Comparison of ENCODE assay signal across 1 cellular context in the genomic region with DNA sequence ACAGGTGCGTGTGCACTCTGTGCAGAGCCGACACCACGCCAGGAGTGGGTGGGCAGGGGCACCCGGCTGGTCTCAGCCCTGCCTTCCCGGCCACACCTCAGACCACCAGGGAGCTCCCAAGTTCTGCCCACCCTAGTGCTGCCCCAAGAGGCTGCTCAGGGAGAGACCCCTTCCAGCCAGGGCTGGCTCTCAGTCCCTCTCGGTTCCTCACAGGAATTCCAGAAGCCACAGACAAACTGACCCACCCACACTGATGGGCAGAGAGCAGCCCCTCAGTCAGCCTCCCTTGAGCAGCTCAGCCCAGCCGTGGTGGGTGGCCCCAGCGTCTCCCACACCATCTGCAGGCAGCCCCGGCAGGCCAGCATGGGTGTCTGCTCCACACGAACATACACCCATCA.
TF ChIP-seq lines count a peak whose summit lies in the region.

No MANE protein-coding gene starts in this region.

TF ChIP-seq in GM23338, 12 proteins besides CTCF, POLR2A, EP300 and RAD21 (continued from another document):
- TF ChIP-seq REST (IDR thresholded peaks at IDR 0.05; ENCODE audit: unreplicated experiment) (no peak), ZNF331 (CRISPR knock-in tag; IDR thresholded peaks at IDR 0.05; ENCODE audit: low read depth) (no peak)
- TF ChIP-seq, protein P1, sequence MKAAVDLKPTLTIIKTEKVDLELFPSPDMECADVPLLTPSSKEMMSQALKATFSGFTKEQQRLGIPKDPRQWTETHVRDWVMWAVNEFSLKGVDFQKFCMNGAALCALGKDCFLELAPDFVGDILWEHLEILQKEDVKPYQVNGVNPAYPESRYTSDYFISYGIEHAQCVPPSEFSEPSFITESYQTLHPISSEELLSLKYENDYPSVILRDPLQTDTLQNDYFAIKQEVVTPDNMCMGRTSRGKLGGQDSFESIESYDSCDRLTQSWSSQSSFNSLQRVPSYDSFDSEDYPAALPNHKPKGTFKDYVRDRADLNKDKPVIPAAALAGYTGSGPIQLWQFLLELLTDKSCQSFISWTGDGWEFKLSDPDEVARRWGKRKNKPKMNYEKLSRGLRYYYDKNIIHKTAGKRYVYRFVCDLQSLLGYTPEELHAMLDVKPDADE (IDR thresholded peaks at IDR 0.05): no peak
- TF ChIP-seq, protein P2, sequence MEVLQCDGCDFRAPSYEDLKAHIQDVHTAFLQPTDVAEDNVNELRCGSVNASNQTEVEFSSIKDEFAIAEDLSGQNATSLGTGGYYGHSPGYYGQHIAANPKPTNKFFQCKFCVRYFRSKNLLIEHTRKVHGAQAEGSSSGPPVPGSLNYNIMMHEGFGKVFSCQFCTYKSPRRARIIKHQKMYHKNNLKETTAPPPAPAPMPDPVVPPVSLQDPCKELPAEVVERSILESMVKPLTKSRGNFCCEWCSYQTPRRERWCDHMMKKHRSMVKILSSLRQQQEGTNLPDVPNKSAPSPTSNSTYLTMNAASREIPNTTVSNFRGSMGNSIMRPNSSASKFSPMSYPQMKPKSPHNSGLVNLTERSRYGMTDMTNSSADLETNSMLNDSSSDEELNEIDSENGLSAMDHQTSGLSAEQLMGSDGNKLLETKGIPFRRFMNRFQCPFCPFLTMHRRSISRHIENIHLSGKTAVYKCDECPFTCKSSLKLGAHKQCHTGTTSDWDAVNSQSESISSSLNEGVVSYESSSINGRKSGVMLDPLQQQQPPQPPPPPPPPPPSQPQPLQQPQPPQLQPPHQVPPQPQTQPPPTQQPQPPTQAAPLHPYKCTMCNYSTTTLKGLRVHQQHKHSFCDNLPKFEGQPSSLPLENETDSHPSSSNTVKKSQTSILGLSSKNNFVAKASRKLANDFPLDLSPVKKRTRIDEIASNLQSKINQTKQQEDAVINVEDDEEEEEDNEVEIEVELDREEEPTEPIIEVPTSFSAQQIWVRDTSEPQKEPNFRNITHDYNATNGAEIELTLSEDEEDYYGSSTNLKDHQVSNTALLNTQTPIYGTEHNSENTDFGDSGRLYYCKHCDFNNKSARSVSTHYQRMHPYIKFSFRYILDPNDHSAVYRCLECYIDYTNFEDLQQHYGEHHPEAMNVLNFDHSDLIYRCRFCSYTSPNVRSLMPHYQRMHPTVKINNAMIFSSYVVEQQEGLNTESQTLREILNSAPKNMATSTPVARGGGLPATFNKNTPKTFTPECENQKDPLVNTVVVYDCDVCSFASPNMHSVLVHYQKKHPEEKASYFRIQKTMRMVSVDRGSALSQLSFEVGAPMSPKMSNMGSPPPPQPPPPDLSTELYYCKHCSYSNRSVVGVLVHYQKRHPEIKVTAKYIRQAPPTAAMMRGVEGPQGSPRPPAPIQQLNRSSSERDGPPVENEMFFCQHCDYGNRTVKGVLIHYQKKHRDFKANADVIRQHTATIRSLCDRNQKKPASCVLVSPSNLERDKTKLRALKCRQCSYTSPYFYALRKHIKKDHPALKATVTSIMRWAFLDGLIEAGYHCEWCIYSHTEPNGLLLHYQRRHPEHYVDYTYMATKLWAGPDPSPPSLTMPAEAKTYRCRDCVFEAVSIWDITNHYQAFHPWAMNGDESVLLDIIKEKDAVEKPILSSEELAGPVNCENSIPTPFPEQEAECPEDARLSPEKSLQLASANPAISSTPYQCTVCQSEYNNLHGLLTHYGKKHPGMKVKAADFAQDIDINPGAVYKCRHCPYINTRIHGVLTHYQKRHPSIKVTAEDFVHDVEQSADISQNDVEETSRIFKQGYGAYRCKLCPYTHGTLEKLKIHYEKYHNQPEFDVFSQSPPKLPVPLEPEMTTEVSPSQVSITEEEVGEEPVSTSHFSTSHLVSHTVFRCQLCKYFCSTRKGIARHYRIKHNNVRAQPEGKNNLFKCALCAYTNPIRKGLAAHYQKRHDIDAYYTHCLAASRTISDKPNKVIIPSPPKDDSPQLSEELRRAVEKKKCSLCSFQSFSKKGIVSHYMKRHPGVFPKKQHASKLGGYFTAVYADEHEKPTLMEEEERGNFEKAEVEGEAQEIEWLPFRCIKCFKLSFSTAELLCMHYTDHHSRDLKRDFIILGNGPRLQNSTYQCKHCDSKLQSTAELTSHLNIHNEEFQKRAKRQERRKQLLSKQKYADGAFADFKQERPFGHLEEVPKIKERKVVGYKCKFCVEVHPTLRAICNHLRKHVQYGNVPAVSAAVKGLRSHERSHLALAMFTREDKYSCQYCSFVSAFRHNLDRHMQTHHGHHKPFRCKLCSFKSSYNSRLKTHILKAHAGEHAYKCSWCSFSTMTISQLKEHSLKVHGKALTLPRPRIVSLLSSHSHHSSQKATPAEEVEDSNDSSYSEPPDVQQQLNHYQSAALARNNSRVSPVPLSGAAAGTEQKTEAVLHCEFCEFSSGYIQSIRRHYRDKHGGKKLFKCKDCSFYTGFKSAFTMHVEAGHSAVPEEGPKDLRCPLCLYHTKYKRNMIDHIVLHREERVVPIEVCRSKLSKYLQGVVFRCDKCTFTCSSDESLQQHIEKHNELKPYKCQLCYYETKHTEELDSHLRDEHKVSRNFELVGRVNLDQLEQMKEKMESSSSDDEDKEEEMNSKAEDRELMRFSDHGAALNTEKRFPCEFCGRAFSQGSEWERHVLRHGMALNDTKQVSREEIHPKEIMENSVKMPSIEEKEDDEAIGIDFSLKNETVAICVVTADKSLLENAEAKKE (CRISPR knock-in tag; IDR thresholded peaks at IDR 0.05): no peak
